ENCODE assay signal across 13 cellular contexts in genomic region chr19:57935731-57936130, GRCh38. TPM values are rescaled to one million over a fixed set of nuclear protein-coding genes. Genes with fewer than 3 reads are reported as not detected.
DNase-seq lines count a peak whose midpoint lies in the region; ATAC-seq, FAIRE-seq and TF ChIP-seq lines count a peak whose summit lies in the region.
"Had no signal": no experiment of that assay in that cellular context is flagged by ENCODE, and none has a peak within 500 bp of the region (broad histone marks: within the 10 kb centered on the region; RNA-seq: fewer than 3 reads in every experiment).

No MANE protein-coding gene starts in this region.

- H3K9me3 Mint-ChIP-seq in CD14-positive monocyte: peaks cover 52 to 97% (median 94%) of the 10 kb centered on the region in 7 donors

- H3K9me3 ChIP-seq in kidney (ENCODE audit: control insufficient read depth in 1 of 2, low read length in 2 of 2) (peaks cover 0 to under 1% of the 10 kb centered on the region in 2 donors), gastrocnemius medialis (peaks cover 6 to 36% (median 16%) of the 10 kb centered on the region in 3 donors), uterus (peaks cover 0 to 45% of the 10 kb centered on the region in 2 donors)

- CTCF ChIA-PET in HEK293T (lab: Yijun Ruan, JAX): no interaction called here

- H3K4me1 Mint-ChIP-seq in CD14-positive monocyte: peaks cover 11% of the 10 kb centered on the region

- TF ChIP-seq POLR2A in gastrocnemius medialis (IDR thresholded peaks at IDR 0.05) (no peak), uterus (IDR thresholded peaks at IDR 0.05) (no peak)

- H3K27ac ChIP-seq in angular gyrus (ENCODE audit: low read depth, low read length) (peak overlapping the region; percentile 92), kidney (ENCODE audit: low read depth in 2 of 2, low read length in 2 of 2) (no peak overlapping the region), gastrocnemius medialis (no peak overlapping the region), uterus (no peak overlapping the region)
- H3K27ac ChIP-seq: SJSA1 had no signal

- H3K27me3 ChIP-seq in gastrocnemius medialis (no peaks in the 10 kb centered on the region), uterus (no peaks in the 10 kb centered on the region)
- H3K27me3 ChIP-seq: SJSA1 had no signal

- ATAC-seq in gastrocnemius medialis: no peak

- H3K4me3 Mint-ChIP-seq in CD14-positive monocyte: peak overlapping the region in 1 of 2 donors; percentile 96

- H3K4me3 ChIP-seq in kidney (ENCODE audit: low read length in 2 of 2) (peak overlapping the region; percentile 72 to 87), gastrocnemius medialis (peak overlapping the region in 3 of 4 donors; percentile 70 to 86 (median 80)), uterus (no peak overlapping the region)

- H3K4me1 ChIP-seq in kidney (ENCODE audit: control insufficient read depth in 1 of 2, insufficient read depth in 1 of 2, low read depth in 1 of 2, low read length in 2 of 2) (peaks cover 0 to 10% of the 10 kb centered on the region in 2 donors), gastrocnemius medialis (no peaks in the 10 kb centered on the region), uterus (no peaks in the 10 kb centered on the region)
- H3K4me1 ChIP-seq: SJSA1 had no signal

- no peak for TF ChIP-seq CTCF in kidney (IDR thresholded peaks at IDR 0.05; ENCODE audit: borderline replicate concordance, extremely low read depth, insufficient read depth)
- no peak for TF ChIP-seq CTCF in gastrocnemius medialis (IDR thresholded peaks at IDR 0.05 in 4 of 5, conservative IDR thresholded peaks at IDR 0.05 in 1 of 5)
- TF ChIP-seq CTCF in uterus (IDR thresholded peaks at IDR 0.05): no peak
- TF ChIP-seq CTCF in CD14-positive monocyte (IDR thresholded peaks at IDR 0.05): no peak

- no peak overlapping the region for H3K27ac Mint-ChIP-seq in CD14-positive monocyte
- H3K27ac Mint-ChIP-seq: activated CD4-positive, alpha-beta memory T cell treated with anti-CD3 and anti-CD28 coated beads, Interleukin-2, amount 10 ng/mL, durations not matched to agents 7 days and 5 days had no signal

- no peak for FAIRE-seq in kidney (lab: Jason Lieb, UNC)

- H3K36me3 ChIP-seq in kidney (ENCODE audit: control insufficient read depth in 1 of 2, insufficient read depth in 2 of 2, low read length in 2 of 2) (peaks cover 0 to 5% of the 10 kb centered on the region in 2 donors), gastrocnemius medialis (peaks cover 7 to 67% of the 10 kb centered on the region in 2 donors), uterus (no peaks in the 10 kb centered on the region)

- POLR2A ChIA-PET in HEK293T (lab: Yijun Ruan, JAX): no interaction called here

- peaks cover 4 to 7% (median 5%) of the 10 kb centered on the region in 3 donors for H3K27me3 Mint-ChIP-seq in CD14-positive monocyte (ENCODE audit: low read depth in 3 of 3)
- H3K27me3 Mint-ChIP-seq: activated CD4-positive, alpha-beta memory T cell treated with anti-CD3 and anti-CD28 coated beads, Interleukin-2, amount 10 ng/mL, durations not matched to agents 7 days and 5 days had no signal

- H3K36me3 Mint-ChIP-seq in CD14-positive monocyte: peaks cover 16 to 35% of the 10 kb centered on the region in 2 donors

- intact Hi-C loops in kidney (cut with DNase I): no loop called here
- intact Hi-C loops in gastrocnemius medialis (cut with DNase I; ENCODE audit: low total_unique reads): no loop called here
- intact Hi-C loops in uterus (cut with DNase I; ENCODE audit: low total_unique reads): no loop called here
- intact Hi-C loops in CD14-positive monocyte (cut with micrococcal nuclease): no loop called here

- DNase-seq in HEK293T (ENCODE audit: extremely low spot score) (no peak), kidney (no peak), gastrocnemius medialis (no peak), uterus (no peak), NCI-H1436 (lab: John Stamatoyannopoulos, UW) (no peak), CD14-positive monocyte (ENCODE audit: low spot score) (no peak)
- DNase-seq in stimulated activated CD8-positive, alpha-beta memory T cell treated with anti-CD3 and anti-CD28 coated beads, Interleukin-4, amount 100 ng/mL, for 48 hours: no peak
- DNase-seq: amniotic stem cell, NCI-H1105 treated with DMSO at 0.1 percent for 48 hours, NCI-H2227 treated with DMSO at 0.1 percent for 48 hours had no signal

- in situ Hi-C loops in gastrocnemius medialis (cut with MboI; ENCODE audit: low sequenced_read_pairs in 4 of 4): no loop called here

- no peak overlapping the region for H3K9ac ChIP-seq in kidney (ENCODE audit: low read length in 2 of 2)

TF ChIP-seq in HEK293T, 16 proteins besides CTCF, POLR2A, EP300 and RAD21:
- TF ChIP-seq SUZ12 (IDR thresholded peaks at IDR 0.05) (no peak), ELF4 (IDR thresholded peaks at IDR 0.05) (peak; percentile 64; the same call in 1 of the 2 replicates)

RNA-seq across cellular contexts. Expression of gene ZNF418, which starts 0.5 kb away (rescaled TPM):
- total RNA-seq in kidney (17.6 TPM), gastrocnemius medialis (1 to 10 TPM in 2 of 4 donors, under 1 TPM in 2; 0.52 to 2.4 (median 0.87) TPM), uterus (10 to 100 TPM in 2 of 4 donors, 1 to 10 TPM in 1, under 1 TPM in 1; 0.29 to 15.8 (median 9.8) TPM)
- polyA plus RNA-seq in kidney (ENCODE audit: insufficient read depth, low read depth, low replicate concordance) (8.2 TPM), CD14-positive monocyte (under 1 TPM in 1 of 2 donors, not detected in 1; 0.74 TPM)

RNA-seq across cellular contexts. Expression of gene ZNF256, which starts 11.8 kb away (rescaled TPM):
- total RNA-seq in kidney: 9.3 TPM
- 3.7 TPM for polyA plus RNA-seq in kidney (ENCODE audit: insufficient read depth, low read depth, low replicate concordance)
- total RNA-seq in gastrocnemius medialis: 1 to 10 TPM in 2 of 4 donors, under 1 TPM in 2; 0.93 to 2.6 (median 1.4) TPM
- total RNA-seq in uterus: 10 to 100 TPM in 2 of 4 donors, 1 to 10 TPM in 1, under 1 TPM in 1; 0.51 to 12.0 (median 6.9) TPM
- 1 to 10 TPM in 1 of 2 donors, under 1 TPM in 1; 0.51 to 1.3 TPM for polyA plus RNA-seq in CD14-positive monocyte

RNA-seq across cellular contexts. Expression of gene ZNF417, which starts 19.3 kb away (rescaled TPM):
- total RNA-seq in kidney (24.5 TPM), gastrocnemius medialis (1 to 10 TPM; 2.6 to 8.4 (median 4.6) TPM), uterus (10 to 100 TPM; 15.0 to 50.1 (median 20.7) TPM)
- polyA plus RNA-seq in kidney (ENCODE audit: insufficient read depth, low read depth, low replicate concordance) (3.0 TPM), CD14-positive monocyte (under 1 TPM; 0.39 to 0.70 TPM)

RNA-seq across cellular contexts. Expression of gene C19orf18, which starts 38.6 kb away (rescaled TPM):
- total RNA-seq in kidney (0.85 TPM), gastrocnemius medialis (not detected), uterus (1 to 10 TPM in 1 of 4 donors, not detected in 3; 2.7 TPM)
- polyA plus RNA-seq in kidney (ENCODE audit: insufficient read depth, low read depth, low replicate concordance) (1.7 TPM), CD14-positive monocyte (not detected)
- total RNA-seq: SJSA1 had no signal

RNA-seq across cellular contexts. Expression of gene ZNF814, which starts 46.9 kb away (rescaled TPM):
- total RNA-seq in kidney (27.7 TPM), gastrocnemius medialis (10 to 100 TPM in 1 of 4 donors, 1 to 10 TPM in 3; 3.3 to 18.0 (median 4.5) TPM), uterus (10 to 100 TPM in 3 of 4 donors, 1 to 10 TPM in 1; 7.1 to 24.9 (median 15.4) TPM)
- polyA plus RNA-seq in kidney (ENCODE audit: insufficient read depth, low read depth, low replicate concordance) (26.7 TPM), CD14-positive monocyte (1 to 10 TPM; 2.5 to 3.8 TPM)

Comparison
In these comparisons a context has a peak if more than half of its experiments do, and no peak if none do; other contexts are left out.
1. H3K4me3 ChIP-seq: peak in kidney (2 of 2) and gastrocnemius medialis (3 of 4); none in uterus (0 of 2).